ENCODE assay signal across 1 cellular context in the genomic region with DNA sequence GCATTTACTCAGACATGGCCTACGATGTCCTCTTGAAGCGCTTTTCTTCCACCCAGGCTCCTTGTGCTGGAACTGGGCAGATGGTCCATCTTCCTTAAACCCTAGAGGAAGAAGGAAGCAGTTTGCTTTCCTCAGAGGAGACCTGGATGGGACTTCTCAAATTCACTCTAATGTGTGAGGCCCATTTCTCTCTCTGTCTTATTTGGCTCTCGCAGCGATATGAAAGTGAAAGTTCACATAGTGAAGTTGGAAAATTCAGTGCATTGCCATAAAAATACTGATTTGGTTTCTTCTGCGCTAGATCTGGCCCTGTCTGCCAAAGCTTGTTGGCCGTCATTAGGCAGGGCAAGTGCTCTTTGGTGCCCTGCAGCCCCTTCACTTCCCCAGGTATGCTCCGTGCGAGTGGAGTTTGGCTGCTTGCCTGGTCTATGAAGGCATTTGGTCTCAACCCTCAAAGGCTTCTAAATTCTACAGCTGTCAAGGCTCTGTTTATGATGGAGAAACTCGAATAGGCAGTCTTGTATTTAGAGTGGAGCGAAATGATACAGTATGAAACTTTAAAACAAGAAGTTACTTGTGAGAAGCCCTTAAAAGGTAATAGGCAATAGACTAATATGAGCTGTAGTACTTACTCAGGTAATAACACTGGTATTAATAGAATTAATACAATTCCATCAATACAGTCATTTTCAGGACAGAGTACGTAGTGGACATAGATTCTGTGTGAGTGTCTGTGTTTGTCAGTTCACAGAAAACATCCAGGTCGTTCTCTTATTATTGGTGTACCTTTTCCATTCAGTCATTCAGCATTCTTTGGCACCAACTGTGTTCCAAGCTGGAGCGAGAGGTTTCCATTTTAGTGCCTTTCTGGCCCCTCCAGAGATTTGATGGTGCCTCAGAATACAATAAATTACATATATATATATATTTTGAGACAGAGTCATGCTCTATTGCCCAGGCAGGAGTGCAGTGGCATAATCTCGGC.
TF ChIP-seq lines count a peak whose summit lies in the region.

No MANE protein-coding gene starts in this region.

TF ChIP-seq in SK-N-SH treated with all-trans-retinoic acid at 6 μM for 48 hours, 23 proteins besides CTCF, POLR2A, EP300 and RAD21 (continued from another document):
- TF ChIP-seq, protein P1, sequence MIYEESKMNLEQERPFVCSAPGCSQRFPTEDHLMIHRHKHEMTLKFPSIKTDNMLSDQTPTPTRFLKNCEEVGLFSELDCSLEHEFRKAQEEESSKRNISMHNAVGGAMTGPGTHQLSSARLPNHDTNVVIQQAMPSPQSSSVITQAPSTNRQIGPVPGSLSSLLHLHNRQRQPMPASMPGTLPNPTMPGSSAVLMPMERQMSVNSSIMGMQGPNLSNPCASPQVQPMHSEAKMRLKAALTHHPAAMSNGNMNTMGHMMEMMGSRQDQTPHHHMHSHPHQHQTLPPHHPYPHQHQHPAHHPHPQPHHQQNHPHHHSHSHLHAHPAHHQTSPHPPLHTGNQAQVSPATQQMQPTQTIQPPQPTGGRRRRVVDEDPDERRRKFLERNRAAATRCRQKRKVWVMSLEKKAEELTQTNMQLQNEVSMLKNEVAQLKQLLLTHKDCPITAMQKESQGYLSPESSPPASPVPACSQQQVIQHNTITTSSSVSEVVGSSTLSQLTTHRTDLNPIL (CRISPR knock-in tag; IDR thresholded peaks at IDR 0.05; ENCODE audit: low read depth), result no peak
- TF ChIP-seq ISL1 (CRISPR knock-in tag; IDR thresholded peaks at IDR 0.05) (no peak), TCF4 (CRISPR knock-in tag; IDR thresholded peaks at IDR 0.05; ENCODE audit: borderline replicate concordance) (no peak), ZNF8 (CRISPR knock-in tag; IDR thresholded peaks at IDR 0.05) (no peak), ZFP30 (CRISPR knock-in tag; IDR thresholded peaks at IDR 0.05) (no peak)
